24 cellular contexts compared by ENCODE assay signal in the genomic region with DNA sequence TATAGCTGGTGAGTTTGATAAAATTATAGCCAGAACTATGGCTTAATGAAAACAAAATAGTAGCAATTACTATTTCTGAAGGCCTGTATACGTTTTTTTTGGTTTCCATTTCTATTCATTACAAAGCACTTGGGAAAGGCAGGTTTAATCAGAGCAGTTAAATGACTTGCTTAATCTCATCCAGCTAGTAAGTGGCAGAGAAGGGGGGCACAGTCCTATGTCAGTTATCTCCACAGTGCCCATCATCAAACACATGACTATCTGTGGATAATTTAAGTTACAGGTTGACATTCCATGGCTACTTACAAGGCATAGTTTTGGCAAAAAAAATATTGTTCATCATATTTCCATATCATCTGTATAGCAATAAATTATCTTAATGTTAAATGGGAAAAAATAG.
"Had no signal": no experiment of that assay in that cellular context is flagged by ENCODE, and none has a peak within 500 bp of the region (broad histone marks: within the 10 kb centered on the region; RNA-seq: fewer than 3 reads in every experiment).

No MANE protein-coding gene starts in this region.

- H3K4me3 ChIP-seq: ascending aorta, breast epithelium, cardiac muscle cell, coronary artery, dorsolateral prefrontal cortex had no signal

- H3K36me3 ChIP-seq: breast epithelium, cardiac muscle cell had no signal

- H3K27ac ChIP-seq: breast epithelium, cardiac muscle cell, dorsolateral prefrontal cortex had no signal

- ATAC-seq: activated CD4-positive, alpha-beta T cell treated with anti-CD3 and anti-CD28 coated beads for 36 hours; activated CD8-positive, alpha-beta memory T cell treated with anti-CD3 and anti-CD28 coated beads, Interleukin-2, amount 10 ng/mL, durations not matched to agents 7 days and 5 days; activated CD8-positive, alpha-beta T cell treated with anti-CD3 and anti-CD28 coated beads, Interleukin-2, amount 10 ng/mL, durations not matched to agents 7 days and 5 days; activated naive CD4-positive, alpha-beta T cell treated with anti-CD3 and anti-CD28 coated beads, Interleukin-2, amount 50 U/mL, for 72 hours; esophagus mucosa had no signal

- DNase-seq: activated CD4-positive, alpha-beta memory T cell treated with anti-CD3 and anti-CD28 coated beads for 36 hours; activated CD4-positive, alpha-beta T cell treated with anti-CD3 and anti-CD28 coated beads for 36 hours; activated CD4-positive, alpha-beta T cell treated with anti-CD3 and anti-CD28 coated beads, Interleukin-2, amount 10 ng/mL, durations not matched to agents 24 days and 14 days; activated CD4-positive, CD25-positive, alpha-beta regulatory T cell; activated CD4-positive, CD25-positive, alpha-beta regulatory T cell treated with anti-CD3 and anti-CD28 coated beads, Interleukin-2, amount 50 U/mL, for 72 hours; activated CD8-positive, alpha-beta memory T cell treated with anti-CD3 and anti-CD28 coated beads, Interleukin-2, amount 10 ng/mL, durations not matched to agents 7 days and 5 days; activated CD8-positive, alpha-beta memory T cell treated with anti-CD3 and anti-CD28 coated beads, Interleukin-2, amount 50 U/mL, for 4 hours; activated CD8-positive, alpha-beta T cell treated with anti-CD3 and anti-CD28 coated beads, Interleukin-2, amount 10 ng/mL, durations not matched to agents 7 days and 5 days; activated effector memory CD4-positive, alpha-beta T cell treated with anti-CD3 and anti-CD28 coated beads, Interleukin-2, amount 50 U/mL, for 16 hours; activated naive CD4-positive, alpha-beta T cell treated with anti-CD3 and anti-CD28 coated beads, Interleukin-2, amount 10 ng/mL, durations not matched to agents 7 days and 5 days; activated naive CD8-positive, alpha-beta T cell treated with anti-CD3 and anti-CD28 coated beads, Interleukin-2, amount 10 ng/mL, durations not matched to agents 7 days and 5 days; activated T-cell treated with anti-CD3 and anti-CD28 coated beads, Interleukin-2, amount 50 U/mL, for 1 hour; activated T-cell treated with anti-CD3 and anti-CD28 coated beads, Interleukin-2, amount 50 U/mL, for 48 hours; dorsolateral prefrontal cortex; effector memory CD4-positive, alpha-beta T cell; endodermal cell; foreskin fibroblast; T-helper 2 cell had no signal

- H3K27me3 ChIP-seq: ascending aorta, breast epithelium, cardiac muscle cell, dorsolateral prefrontal cortex had no signal

- H3K9me3 ChIP-seq: ascending aorta, breast epithelium had no signal

- H3K4me1 ChIP-seq: breast epithelium had no signal
